Comparison of ENCODE assay signal across 13 cellular contexts in the genomic region with DNA sequence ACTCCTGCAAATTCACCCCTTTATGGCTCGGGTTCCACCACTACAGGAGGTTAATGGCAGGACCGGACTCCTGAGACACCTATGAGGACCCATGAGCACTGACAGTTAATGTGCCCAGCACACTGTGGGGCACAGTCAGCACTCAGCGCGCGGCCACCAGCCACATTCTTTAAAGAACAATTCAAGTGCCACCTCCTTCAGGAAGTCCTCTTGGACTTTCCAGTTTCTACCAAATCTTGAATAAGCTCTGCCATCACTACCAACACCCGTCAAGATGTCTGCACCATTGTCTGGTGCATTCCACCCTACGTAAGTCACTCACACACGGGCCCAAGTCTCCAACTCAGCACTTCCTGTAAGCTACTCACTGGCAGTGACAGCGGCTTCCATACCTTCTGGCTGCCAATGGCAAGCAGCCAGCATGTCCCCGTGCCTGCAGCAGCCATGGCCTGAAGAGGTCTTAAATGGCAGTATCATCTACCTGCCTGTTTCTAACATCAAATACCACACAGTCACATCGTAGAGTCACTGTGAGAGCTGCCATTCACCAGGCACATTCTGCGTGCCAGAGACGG. TPM values are rescaled to one million over a fixed set of nuclear protein-coding genes. Genes with fewer than 3 reads are reported as not detected.
DNase-seq lines count a peak whose midpoint lies in the region; TF ChIP-seq lines count a peak whose summit lies in the region.
"Had no signal": no experiment of that assay in that cellular context is flagged by ENCODE, and none has a peak within 500 bp of the region (broad histone marks: within the 10 kb centered on the region; RNA-seq: fewer than 3 reads in every experiment).

No MANE protein-coding gene starts in this region.

- H4K20me1 ChIP-seq in PC-9 (ENCODE audit: insufficient read depth) (no peaks in the 10 kb centered on the region; the same call in 1 of the 2 replicates), MM.1S (ENCODE audit: insufficient read depth, low read length) (no peaks in the 10 kb centered on the region)

- no peaks in the 10 kb centered on the region for H3K27me3 Mint-ChIP-seq in activated CD4-positive, alpha-beta memory T cell treated with anti-CD3 and anti-CD28 coated beads for 36 hours

- POLR2A ChIA-PET in PC-9 (lab: Charles Lee; ENCODE audit: unreplicated experiment) = interaction anchor here (0.6 to 1.1 kb wide), 4 partner anchors 113 to 753 kb away, joined by 3 to 6 read pairs (median 4); no protein-coding TSS in a partner anchor
- POLR2A ChIA-PET in activated CD4-positive, alpha-beta memory T cell treated with anti-CD3 and anti-CD28 coated beads for 36 hours (lab: Charles Lee) = no interaction called here

- H3K9me3 Mint-ChIP-seq in activated CD4-positive, alpha-beta memory T cell treated with anti-CD3 and anti-CD28 coated beads for 36 hours = no peaks in the 10 kb centered on the region
- H3K9me3 Mint-ChIP-seq: activated T-helper 1 cell treated with anti-CD3 and anti-CD28 coated beads, Interleukin-12 subunit alpha, Interleukin-12 subunit beta, Interleukin-2, Interleukin-4 antibody, amounts not matched to agents 30 ng/mL and 10 ng/mL and 1 ng/mL, durations not matched to agents 14 hours and 24 hours and 36 hours had no signal

- no peaks in the 10 kb centered on the region for H3K27me3 ChIP-seq in HUES6 (ENCODE audit: control insufficient read depth, insufficient read depth, low read length)
- no peaks in the 10 kb centered on the region for H3K27me3 ChIP-seq in PC-9 (ENCODE audit: insufficient read depth, low read depth)
- no peaks in the 10 kb centered on the region for H3K27me3 ChIP-seq in MM.1S (replicated peaks; ENCODE audit: insufficient read depth, low read length)
- H3K27me3 ChIP-seq: breast epithelium, SJCRH30 had no signal

- DNase-seq in PC-9 (peak; percentile 67 to 82), epithelial cell of prostate (ENCODE audit: low read depth, low spot score) (no peak), posterior vena cava (ENCODE audit: low spot score) (peak; percentile 77), MM.1S (no peak), COLO668 (lab: John Stamatoyannopoulos, UW; ENCODE audit: unreplicated experiment) (no peak)
- no peak for DNase-seq in activated CD4-positive, alpha-beta memory T cell treated with anti-CD3 and anti-CD28 coated beads for 36 hours
- DNase-seq: activated CD4-positive, alpha-beta T cell treated with anti-CD3 and anti-CD28 coated beads for 1 hour; Karpas-422; SJCRH30; stimulated activated naive CD8-positive, alpha-beta T cell treated with anti-CD3 and anti-CD28 coated beads, Interleukin-15, Interleukin-2, amounts not matched to agents 100 U/mL and 50 U/mL, for 24 hours had no signal

- TF ChIP-seq CTCF in PC-9 (conservative IDR thresholded peaks at IDR 0.05) (no peak), MM.1S (IDR thresholded peaks at IDR 0.05; ENCODE audit: low read length) (no peak)

- H3K27ac ChIP-seq in HUES6 (ENCODE audit: low read depth, low read length) (peak overlapping the region; percentile 4; the same call in 1 of the 2 replicates), PC-9 (peak overlapping the region; percentile 8), epithelial cell of prostate (peak overlapping the region; percentile 26), MM.1S (ENCODE audit: low read length) (no peak overlapping the region)
- H3K27ac ChIP-seq: breast epithelium, SJCRH30 had no signal

- H3K9me2 ChIP-seq in PC-9 (ENCODE audit: insufficient read depth) = no peaks in the 10 kb centered on the region
- no peaks in the 10 kb centered on the region for H3K9me2 ChIP-seq in MM.1S (replicated peaks; ENCODE audit: insufficient read depth, low read length)

- H3K4me1 ChIP-seq in HUES6 (ENCODE audit: control insufficient read depth, insufficient read depth, low read length) = no peaks in the 10 kb centered on the region; the same call in 1 of the 2 replicates
- peaks cover 46% of the 10 kb centered on the region for H3K4me1 ChIP-seq in PC-9 (replicated peaks; ENCODE audit: insufficient read depth)
- no peaks in the 10 kb centered on the region for H3K4me1 ChIP-seq in MM.1S (ENCODE audit: low read length)
- H3K4me1 ChIP-seq: breast epithelium had no signal

- H3K4me3 ChIP-seq in HUES6 (ENCODE audit: low read depth, low read length) = no peak overlapping the region
- H3K4me3 ChIP-seq in PC-9 = no peak overlapping the region
- H3K4me3 ChIP-seq in MM.1S (ENCODE audit: low read length) = no peak overlapping the region
- H3K4me3 ChIP-seq: breast epithelium, SJCRH30 had no signal

- H3K9ac ChIP-seq in HUES6 (ENCODE audit: low read length) = no peak overlapping the region
- no peak overlapping the region for H3K9ac ChIP-seq in MM.1S (ENCODE audit: low read length)

- intact Hi-C loops in PC-9 (cut with micrococcal nuclease; ENCODE audit: unreplicated experiment) = no loop called here
- intact Hi-C loops in posterior vena cava (cut with DNase I) = no loop called here
- intact Hi-C loops in activated CD4-positive, alpha-beta memory T cell treated with anti-CD3 and anti-CD28 coated beads for 36 hours (cut with micrococcal nuclease) = no loop called here

- H3K36me3 ChIP-seq in HUES6 (ENCODE audit: control insufficient read depth, insufficient read depth, low read length) (peaks cover 49% of the 10 kb centered on the region), PC-9 (ENCODE audit: low read depth) (peaks cover 49% of the 10 kb centered on the region), MM.1S (replicated peaks; ENCODE audit: insufficient read depth, low read length) (no peaks in the 10 kb centered on the region)
- H3K36me3 ChIP-seq: breast epithelium had no signal

- H3K9me3 ChIP-seq in HUES6 (ENCODE audit: control insufficient read depth, insufficient read depth, low read depth, low read length) (no peaks in the 10 kb centered on the region), PC-9 (ENCODE audit: insufficient read depth, low read depth) (0 out of 2 replicates have a peak, but pooled peaks cover 6% of the 10 kb centered on the region), MM.1S (replicated peaks; ENCODE audit: insufficient read depth, low read length) (no peaks in the 10 kb centered on the region)
- H3K9me3 ChIP-seq: breast epithelium, SJCRH30 had no signal

- H2AFZ ChIP-seq in PC-9 (no peak overlapping the region), MM.1S (ENCODE audit: low read length) (no peak overlapping the region)

- H3K4me2 ChIP-seq in PC-9 (no peak overlapping the region), MM.1S (ENCODE audit: low read depth, low read length) (no peak overlapping the region)

- CTCF ChIA-PET in PC-9 (lab: Charles Lee) = interaction anchor here (0.6 kb wide), 1 partner anchor 55 kb away, joined by 3 read pairs; no protein-coding TSS in a partner anchor
- CTCF ChIA-PET in activated CD4-positive, alpha-beta memory T cell treated with anti-CD3 and anti-CD28 coated beads for 36 hours (lab: Charles Lee) = interaction anchor here (0.9 kb wide), 1 partner anchor 315 kb away, joined by 3 read pairs; no protein-coding TSS in a partner anchor

- H3K4me1 Mint-ChIP-seq in activated CD4-positive, alpha-beta memory T cell treated with anti-CD3 and anti-CD28 coated beads for 36 hours (ENCODE audit: low read depth) = no peaks in the 10 kb centered on the region

- no peaks in the 10 kb centered on the region for H3K36me3 Mint-ChIP-seq in activated CD4-positive, alpha-beta memory T cell treated with anti-CD3 and anti-CD28 coated beads for 36 hours

- peaks cover 86% of the 10 kb centered on the region for H3K79me2 ChIP-seq in PC-9 (ENCODE audit: low read depth)
- no peaks in the 10 kb centered on the region for H3K79me2 ChIP-seq in MM.1S (ENCODE audit: low read length)

- H3F3A ChIP-seq in PC-9 (ENCODE audit: insufficient read depth, low read depth) = peaks cover 79% of the 10 kb centered on the region
- no peaks in the 10 kb centered on the region for H3F3A ChIP-seq in MM.1S (ENCODE audit: insufficient read depth, low read length)

- no peak overlapping the region for H3K4me3 Mint-ChIP-seq in activated CD4-positive, alpha-beta memory T cell treated with anti-CD3 and anti-CD28 coated beads for 36 hours
- H3K4me3 Mint-ChIP-seq: activated T-helper 1 cell treated with anti-CD3 and anti-CD28 coated beads, Interleukin-12 subunit alpha, Interleukin-12 subunit beta, Interleukin-2, Interleukin-4 antibody, amounts not matched to agents 30 ng/mL and 10 ng/mL and 1 ng/mL, durations not matched to agents 14 hours and 24 hours and 36 hours had no signal

- BruUV-seq in PC-9 (replicated peaks; lab: Mats Ljungman, UMichigan) = no TSS peak

- H3K27ac Mint-ChIP-seq in activated CD4-positive, alpha-beta memory T cell treated with anti-CD3 and anti-CD28 coated beads for 36 hours = no peak overlapping the region
- H3K27ac Mint-ChIP-seq: activated T-helper 1 cell treated with anti-CD3 and anti-CD28 coated beads, Interleukin-12 subunit alpha, Interleukin-12 subunit beta, Interleukin-2, Interleukin-4 antibody, amounts not matched to agents 30 ng/mL and 10 ng/mL and 1 ng/mL, durations not matched to agents 14 hours and 24 hours and 36 hours had no signal

RNA-seq across cellular contexts. Expression of gene CDC42BPB, which starts 48.5 kb away (rescaled TPM):
- total RNA-seq in PC-9 (2021) = 203 and 209 TPM in 2 replicates
- total RNA-seq in posterior vena cava = 10 to 100 TPM; 81.1 to 89.3 TPM
- 1 to 10 TPM; 6.4 to 7.4 TPM for total RNA-seq in activated CD4-positive, alpha-beta memory T cell treated with anti-CD3 and anti-CD28 coated beads for 36 hours

Comparison
In these comparisons a context has a peak if more than half of its experiments do, and no peak if none do; other contexts are left out.
1. DNase-seq: peak in PC-9 (2 of 2) and posterior vena cava (single experiment); none in epithelial cell of prostate (single experiment), MM.1S (single experiment), activated CD4-positive, alpha-beta memory T cell treated with anti-CD3 and anti-CD28 coated beads for 36 hours (single experiment) and COLO668 (single experiment).
2. RNA of gene CDC42BPB, which starts 48.5 kb away (total RNA-seq): 203 to 209 TPM in PC-9 and 81.1 to 89.3 TPM in posterior vena cava; 6.4 to 7.4 TPM in activated CD4-positive, alpha-beta memory T cell treated with anti-CD3 and anti-CD28 coated beads for 36 hours; every median in the first group is over 4 times any median in the second.